In the genomic region with DNA sequence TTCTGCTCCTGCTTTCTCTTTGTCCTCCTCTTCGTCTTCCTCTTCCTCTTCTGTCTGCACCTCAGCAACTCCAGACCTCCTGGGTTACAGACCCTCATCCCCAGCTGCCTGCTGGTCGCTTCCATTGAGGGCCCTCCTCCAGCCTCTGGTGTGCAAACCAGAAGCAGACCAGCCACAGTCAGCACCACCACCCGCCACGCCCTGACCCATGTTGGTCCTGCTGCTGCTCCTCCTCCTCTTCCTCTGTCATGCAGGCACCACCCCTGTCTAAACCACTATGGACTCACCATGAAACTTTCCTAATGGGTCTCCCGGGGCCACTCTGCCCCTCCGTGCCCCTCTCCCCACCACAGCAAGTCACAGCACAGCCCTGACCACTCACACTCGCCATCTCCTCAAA, we compare ENCODE assay signal across 25 cellular contexts. TPM values are rescaled to one million over a fixed set of nuclear protein-coding genes. Genes with fewer than 3 reads are reported as not detected.
DNase-seq lines count a peak whose midpoint lies in the region; ATAC-seq, FAIRE-seq and TF ChIP-seq lines count a peak whose summit lies in the region.
"Had no signal": no experiment of that assay in that cellular context is flagged by ENCODE, and none has a peak within 500 bp of the region (broad histone marks: within the 10 kb centered on the region; RNA-seq: fewer than 3 reads in every experiment).

No MANE protein-coding gene starts in this region.

- DNase-seq in activated CD4-positive, alpha-beta memory T cell treated with anti-CD3 and anti-CD28 coated beads, Interleukin-2, amount 10 ng/mL, durations not matched to agents 7 days and 5 days = no peak
- no peak for DNase-seq in activated CD4-positive, alpha-beta memory T cell treated with anti-CD3 and anti-CD28 coated beads for 36 hours
- DNase-seq in H9 (no peak), neuronal stem cell (ENCODE audit: low spot score) (no peak), H54 (ENCODE audit: insufficient read length, low spot score) (no peak), NCI-H2081 treated with DMSO at 0.1 percent for 48 hours (lab: John Stamatoyannopoulos, UW) (no peak)
- DNase-seq: activated effector memory CD4-positive, alpha-beta T cell treated with anti-CD3 and anti-CD28 coated beads, Interleukin-2, amount 50 U/mL, for 16 hours; DMS79; GM23248; hippocampal formation; mesendoderm; NCI-H2029; NCI-H510A; stimulated activated CD4-positive, alpha-beta T cell treated with anti-CD3 and anti-CD28 coated beads, Interleukin-15, amount 100 ng/mL, for 24 hours; stomach; T-cell; upper lobe of left lung; WERI-Rb-1 had no signal

- H3K27ac Mint-ChIP-seq in activated CD4-positive, alpha-beta memory T cell treated with anti-CD3 and anti-CD28 coated beads, Interleukin-2, amount 10 ng/mL, durations not matched to agents 7 days and 5 days = peak overlapping the region; percentile 85
- no peak overlapping the region for H3K27ac Mint-ChIP-seq in activated CD4-positive, alpha-beta memory T cell treated with anti-CD3 and anti-CD28 coated beads for 36 hours
- peak overlapping the region in 2 of 3 experiments; percentile 44 to 52; a peak in 4 of 7 replicates for H3K27ac Mint-ChIP-seq in H9
- peak overlapping the region; percentile 56 for H3K27ac Mint-ChIP-seq in dendritic cell treated with granulocyte-macrophage colony-stimulating factor and Interleukin-4, amounts not matched to agents 40 ng/mL and 50 ng/mL, for 4 days

- H4K8ac ChIP-seq in H9 (replicated peaks; ENCODE audit: insufficient read length, low read depth, low read length) (no peak overlapping the region), neuronal stem cell (ENCODE audit: low read depth, low read length) (no peak overlapping the region)

- no peak for TF ChIP-seq POLR2A in H54 (IDR thresholded peaks at IDR 0.05; ENCODE audit: low read depth, low read length)

- H3K27ac ChIP-seq in H9 (ENCODE audit: insufficient read length, low read depth, low read length) (no peak overlapping the region), neuronal stem cell (replicated peaks; ENCODE audit: low read length) (no peak overlapping the region)
- H3K27ac ChIP-seq: ascending aorta, GM23248, stomach, upper lobe of left lung, WERI-Rb-1 had no signal

- H2BK5ac ChIP-seq in H9 (ENCODE audit: insufficient read length, low read length) (no peak overlapping the region), neuronal stem cell (ENCODE audit: low read length) (no peak overlapping the region)

- H3K9me3 Mint-ChIP-seq in activated CD4-positive, alpha-beta memory T cell treated with anti-CD3 and anti-CD28 coated beads, Interleukin-2, amount 10 ng/mL, durations not matched to agents 7 days and 5 days = no peaks in the 10 kb centered on the region
- no peaks in the 10 kb centered on the region for H3K9me3 Mint-ChIP-seq in activated CD4-positive, alpha-beta memory T cell treated with anti-CD3 and anti-CD28 coated beads for 36 hours
- no peaks in the 10 kb centered on the region for H3K9me3 Mint-ChIP-seq in H9
- no peaks in the 10 kb centered on the region for H3K9me3 Mint-ChIP-seq in dendritic cell treated with granulocyte-macrophage colony-stimulating factor and Interleukin-4, amounts not matched to agents 40 ng/mL and 50 ng/mL, for 4 days
- H3K9me3 Mint-ChIP-seq: T-cell had no signal

- H3K79me2 ChIP-seq in H9 (ENCODE audit: insufficient read depth, low read length) = no peaks in the 10 kb centered on the region

- peaks cover 0 to 3% of the 10 kb centered on the region in 2 donors for H3K36me3 ChIP-seq in neuronal stem cell (replicated peaks in 1 of 2; ENCODE audit: control insufficient read depth in 2 of 2, insufficient read depth in 2 of 2, low read length in 2 of 2)
- H3K36me3 ChIP-seq: ascending aorta had no signal

- H3T11ph ChIP-seq in H9 (ENCODE audit: low read length) = no peak overlapping the region

- H3K79me1 ChIP-seq in H9 (ENCODE audit: insufficient read depth, low read depth, low read length, poor library complexity, severe bottlenecking) = no peaks in the 10 kb centered on the region
- no peaks in the 10 kb centered on the region for H3K79me1 ChIP-seq in neuronal stem cell (ENCODE audit: low read depth, low read length)

- H3K4me3 Mint-ChIP-seq in activated CD4-positive, alpha-beta memory T cell treated with anti-CD3 and anti-CD28 coated beads, Interleukin-2, amount 10 ng/mL, durations not matched to agents 7 days and 5 days = peak overlapping the region; percentile 48
- H3K4me3 Mint-ChIP-seq in activated CD4-positive, alpha-beta memory T cell treated with anti-CD3 and anti-CD28 coated beads for 36 hours = no peak overlapping the region
- H3K4me3 Mint-ChIP-seq in H9 = peak overlapping the region in 1 of 2 experiments; percentile 26; a peak in 2 of 5 replicates
- H3K4me3 Mint-ChIP-seq in dendritic cell treated with granulocyte-macrophage colony-stimulating factor and Interleukin-4, amounts not matched to agents 40 ng/mL and 50 ng/mL, for 4 days = peak overlapping the region; percentile 30
- H3K4me3 Mint-ChIP-seq: T-cell had no signal

- intact Hi-C loops in activated CD4-positive, alpha-beta memory T cell treated with anti-CD3 and anti-CD28 coated beads for 36 hours (cut with micrococcal nuclease) = no loop called here
- intact Hi-C loops in dendritic cell treated with granulocyte-macrophage colony-stimulating factor and Interleukin-4, amounts not matched to agents 40 ng/mL and 50 ng/mL, for 4 days (cut with micrococcal nuclease) = no loop called here

- no peaks in the 10 kb centered on the region for H3K23me2 ChIP-seq in H9 (ENCODE audit: insufficient read length, low read depth, low read length, poor library complexity, severe bottlenecking)

- no peak for TF ChIP-seq CTCF in H9 (conservative IDR thresholded peaks at IDR 0.05)

- no peaks in the 10 kb centered on the region for H4K20me1 ChIP-seq in H9 (ENCODE audit: control insufficient read depth, insufficient read depth, insufficient read length)

- no peaks in the 10 kb centered on the region for H3K27me3 ChIP-seq in H9 (ENCODE audit: insufficient read depth, low read length)
- H3K27me3 ChIP-seq in neuronal stem cell (ENCODE audit: control insufficient read depth in 3 of 3, insufficient read depth in 3 of 3, low read depth in 1 of 3, low read length in 3 of 3) = no peaks in the 10 kb centered on the region
- H3K27me3 ChIP-seq: ascending aorta, stomach, upper lobe of left lung had no signal

- H3K4me3 ChIP-seq in neuronal stem cell (ENCODE audit: low read length in 2 of 2) = peak overlapping the region in 1 of 2 donors; percentile 55
- H3K4me3 ChIP-seq: ascending aorta, GM23248, stomach, upper lobe of left lung had no signal

- WGBS in H9 (ENCODE audit: extremely low coverage, insufficient read length, low lambda C conversion rate) = no CpG with 5 or more reads among the region's 7 CpGs
- no CpG with 5 or more reads among the region's 7 CpGs for WGBS in neuronal stem cell (ENCODE audit: extremely low coverage in 2 of 2, insufficient read length in 2 of 2, insufficient replicate concordance in 1 of 2), 2 donors

- H2BK15ac ChIP-seq in H9 (ENCODE audit: low read depth, low read length) (no peak overlapping the region), neuronal stem cell (ENCODE audit: low read length) (no peak overlapping the region)

- H3K27me3 Mint-ChIP-seq in activated CD4-positive, alpha-beta memory T cell treated with anti-CD3 and anti-CD28 coated beads, Interleukin-2, amount 10 ng/mL, durations not matched to agents 7 days and 5 days = no peaks in the 10 kb centered on the region
- no peaks in the 10 kb centered on the region for H3K27me3 Mint-ChIP-seq in activated CD4-positive, alpha-beta memory T cell treated with anti-CD3 and anti-CD28 coated beads for 36 hours
- no peaks in the 10 kb centered on the region for H3K27me3 Mint-ChIP-seq in H9 (ENCODE audit: low read depth)
- H3K27me3 Mint-ChIP-seq in dendritic cell treated with granulocyte-macrophage colony-stimulating factor and Interleukin-4, amounts not matched to agents 40 ng/mL and 50 ng/mL, for 4 days = no peaks in the 10 kb centered on the region
- H3K27me3 Mint-ChIP-seq: T-cell had no signal

- H4K91ac ChIP-seq in H9 (ENCODE audit: insufficient read length, low read depth, low read length) = no peak overlapping the region
- H4K91ac ChIP-seq in neuronal stem cell (ENCODE audit: low read depth, low read length, poor library complexity) = no peak overlapping the region

- H3K23ac ChIP-seq in H9 (ENCODE audit: insufficient read length, low read depth, low read length) = no peak overlapping the region
- H3K23ac ChIP-seq in neuronal stem cell (ENCODE audit: low read depth, low read length, poor library complexity) = no peak overlapping the region

- POLR2A ChIA-PET in activated CD4-positive, alpha-beta memory T cell treated with anti-CD3 and anti-CD28 coated beads, Interleukin-2, amount 10 ng/mL, durations not matched to agents 7 days and 5 days (lab: Charles Lee) = interaction anchor here (1.6 to 5.8 kb wide), 2 partner anchors 10 to 22 kb away, joined by 4 to 28 read pairs; partner anchors contain the start of gene OGFOD3
- POLR2A ChIA-PET in activated CD4-positive, alpha-beta memory T cell treated with anti-CD3 and anti-CD28 coated beads for 36 hours (lab: Charles Lee) = no interaction called here

- H3K56ac ChIP-seq in H9 (ENCODE audit: insufficient read length, low read depth, low read length) = no peak overlapping the region

- no peak overlapping the region for H4K5ac ChIP-seq in H9 (ENCODE audit: insufficient read length, low read depth, low read length)

- no peaks in the 10 kb centered on the region for H3K4me1 ChIP-seq in H9 (ENCODE audit: insufficient read depth, low read length)
- H3K4me1 ChIP-seq in neuronal stem cell (ENCODE audit: control insufficient read depth in 2 of 2, insufficient read depth in 1 of 2, low read depth in 1 of 2, low read length in 2 of 2) = no peaks in the 10 kb centered on the region
- H3K4me1 ChIP-seq: ascending aorta, upper lobe of left lung had no signal

- no peak overlapping the region; the same call in 1 of the 2 replicates for H3K14ac ChIP-seq in H9 (ENCODE audit: insufficient read depth, low read length)
- H3K14ac ChIP-seq in neuronal stem cell (ENCODE audit: low read length) = no peak overlapping the region

- no peak overlapping the region for H2BK20ac ChIP-seq in H9 (ENCODE audit: low read depth, low read length, poor library complexity, severe bottlenecking)

- H3K4me2 ChIP-seq in H9 (ENCODE audit: insufficient read depth, insufficient read length, low read length) = no peak overlapping the region
- no peak overlapping the region for H3K4me2 ChIP-seq in neuronal stem cell (ENCODE audit: insufficient read depth, low read length, poor library complexity, severe bottlenecking)

- H2BK120ac ChIP-seq in H9 (ENCODE audit: low read depth, low read length, poor library complexity, severe bottlenecking) (no peak overlapping the region), neuronal stem cell (ENCODE audit: low read depth, low read length) (no peak overlapping the region)

- no peak overlapping the region for H2BK12ac ChIP-seq in H9 (ENCODE audit: insufficient read length, low read depth, low read length)
- H2BK12ac ChIP-seq in neuronal stem cell (ENCODE audit: low read length) = no peak overlapping the region

- CTCF ChIA-PET in activated CD4-positive, alpha-beta memory T cell treated with anti-CD3 and anti-CD28 coated beads, Interleukin-2, amount 10 ng/mL, durations not matched to agents 7 days and 5 days (lab: Charles Lee) = interaction anchor here (1.0 kb wide), 2 partner anchors 10 to 195 kb away, joined by 3 read pairs; no protein-coding TSS in a partner anchor
- CTCF ChIA-PET in activated CD4-positive, alpha-beta memory T cell treated with anti-CD3 and anti-CD28 coated beads for 36 hours (lab: Charles Lee) = no interaction called here

- H2AK5ac ChIP-seq in H9 (ENCODE audit: insufficient read length, low read length) (no peak overlapping the region), neuronal stem cell (ENCODE audit: low read depth, low read length) (no peak overlapping the region)

- H3K18ac ChIP-seq in H9 (ENCODE audit: insufficient read length, low read depth, low read length) = no peak overlapping the region
- no peak overlapping the region for H3K18ac ChIP-seq in neuronal stem cell (ENCODE audit: low read length)

- no peak for FAIRE-seq in H54 (lab: Jason Lieb, UNC)
- FAIRE-seq: colon, endometrium had no signal

- H3K4me1 Mint-ChIP-seq in activated CD4-positive, alpha-beta memory T cell treated with anti-CD3 and anti-CD28 coated beads, Interleukin-2, amount 10 ng/mL, durations not matched to agents 7 days and 5 days = peaks cover 39% of the 10 kb centered on the region
- H3K4me1 Mint-ChIP-seq in activated CD4-positive, alpha-beta memory T cell treated with anti-CD3 and anti-CD28 coated beads for 36 hours (ENCODE audit: low read depth) = peaks cover 13% of the 10 kb centered on the region
- H3K4me1 Mint-ChIP-seq in H9 = no peaks in the 10 kb centered on the region
- H3K4me1 Mint-ChIP-seq in dendritic cell treated with granulocyte-macrophage colony-stimulating factor and Interleukin-4, amounts not matched to agents 40 ng/mL and 50 ng/mL, for 4 days (ENCODE audit: low read depth) = peaks cover 36% of the 10 kb centered on the region

- peaks cover 36% of the 10 kb centered on the region for H3K36me3 Mint-ChIP-seq in activated CD4-positive, alpha-beta memory T cell treated with anti-CD3 and anti-CD28 coated beads, Interleukin-2, amount 10 ng/mL, durations not matched to agents 7 days and 5 days (ENCODE audit: low read depth)
- H3K36me3 Mint-ChIP-seq in activated CD4-positive, alpha-beta memory T cell treated with anti-CD3 and anti-CD28 coated beads for 36 hours = peaks cover 1% of the 10 kb centered on the region
- peaks cover 3 to 20% (median 19%) of the 10 kb centered on the region in 3 experiments for H3K36me3 Mint-ChIP-seq in H9 (ENCODE audit: insufficient read depth in 1 of 3, low read depth in 3 of 3)
- peaks cover 63% of the 10 kb centered on the region for H3K36me3 Mint-ChIP-seq in dendritic cell treated with granulocyte-macrophage colony-stimulating factor and Interleukin-4, amounts not matched to agents 40 ng/mL and 50 ng/mL, for 4 days (ENCODE audit: low read depth)

- H3K9ac ChIP-seq in H9 (ENCODE audit: extremely low read depth, insufficient read length, low read length) (no peak overlapping the region), neuronal stem cell (ENCODE audit: low read depth, low read length, poor library complexity) (no peak overlapping the region)
- H3K9ac ChIP-seq: GM23248 had no signal

- no peak overlapping the region for H3K4ac ChIP-seq in H9 (ENCODE audit: low read depth, low read length)
- peak overlapping the region; percentile 6 for H3K4ac ChIP-seq in neuronal stem cell (ENCODE audit: low read length)

- H3K9me3 ChIP-seq in H9 (ENCODE audit: control insufficient read depth, low read depth, low read length) = no peaks in the 10 kb centered on the region
- H3K9me3 ChIP-seq in neuronal stem cell (replicated peaks in 1 of 2; ENCODE audit: control insufficient read depth in 2 of 2, insufficient read depth in 1 of 2, low read depth in 1 of 2, low read length in 2 of 2) = no peaks in the 10 kb centered on the region
- H3K9me3 ChIP-seq: ascending aorta, stomach, upper lobe of left lung had no signal

- ATAC-seq in HG02571 (IDR thresholded peaks at IDR 0.05; ENCODE audit: unreplicated experiment) = no peak
- ATAC-seq: Right ventricle myocardium inferior, T-cell had no signal

- no peak overlapping the region for H2AFZ ChIP-seq in H9 (ENCODE audit: low read length)
- no peak overlapping the region for H2AFZ ChIP-seq in neuronal stem cell (ENCODE audit: low read length)
- H2AFZ ChIP-seq: GM23248 had no signal

RNA-seq across cellular contexts. Expression of gene OGFOD3, which starts 11.4 kb away (rescaled TPM):
- 10 to 100 TPM; 26.7 to 29.4 TPM for total RNA-seq in activated CD4-positive, alpha-beta memory T cell treated with anti-CD3 and anti-CD28 coated beads, Interleukin-2, amount 10 ng/mL, durations not matched to agents 7 days and 5 days
- total RNA-seq in activated CD4-positive, alpha-beta memory T cell treated with anti-CD3 and anti-CD28 coated beads for 36 hours = 10 to 100 TPM; 29.7 to 32.2 TPM
- 25.4 and 27.8 TPM in 2 replicates for total RNA-seq in H9 (2021)
- 14.8 TPM for polyA plus RNA-seq in neuronal stem cell (2013, experiment 1 of 2)
- polyA plus RNA-seq in neuronal stem cell (2013, experiment 2 of 2) = 15.3 TPM

RNA-seq across cellular contexts. Expression of gene HEXD, which starts 11.7 kb away (rescaled TPM):
- 10 to 100 TPM; 58.3 to 60.6 TPM for total RNA-seq in activated CD4-positive, alpha-beta memory T cell treated with anti-CD3 and anti-CD28 coated beads, Interleukin-2, amount 10 ng/mL, durations not matched to agents 7 days and 5 days
- total RNA-seq in activated CD4-positive, alpha-beta memory T cell treated with anti-CD3 and anti-CD28 coated beads for 36 hours = 10 to 100 TPM; 21.7 to 26.0 TPM
- total RNA-seq in H9 (2021) = 23.2 and 24.1 TPM in 2 replicates
- 19.9 TPM for polyA plus RNA-seq in neuronal stem cell (2013, experiment 1 of 2)
- 19.4 TPM for polyA plus RNA-seq in neuronal stem cell (2013, experiment 2 of 2)

RNA-seq across cellular contexts. Expression of gene CYBC1, which starts 20.7 kb away (rescaled TPM):
- 100 to 1,000 TPM; 308 to 313 TPM for total RNA-seq in activated CD4-positive, alpha-beta memory T cell treated with anti-CD3 and anti-CD28 coated beads, Interleukin-2, amount 10 ng/mL, durations not matched to agents 7 days and 5 days
- 100 to 1,000 TPM; 333 to 343 TPM for total RNA-seq in activated CD4-positive, alpha-beta memory T cell treated with anti-CD3 and anti-CD28 coated beads for 36 hours
- 80.4 and 81.7 TPM in 2 replicates for total RNA-seq in H9 (2021)
- 42.0 TPM for polyA plus RNA-seq in neuronal stem cell (2013, experiment 1 of 2)
- polyA plus RNA-seq in neuronal stem cell (2013, experiment 2 of 2) = 41.3 TPM

RNA-seq across cellular contexts. Expression of gene NARF, which starts 28.7 kb away (rescaled TPM):
- 100 to 1,000 TPM; 150 to 153 TPM for total RNA-seq in activated CD4-positive, alpha-beta memory T cell treated with anti-CD3 and anti-CD28 coated beads, Interleukin-2, amount 10 ng/mL, durations not matched to agents 7 days and 5 days
- 100 to 1,000 TPM; 101 to 110 TPM for total RNA-seq in activated CD4-positive, alpha-beta memory T cell treated with anti-CD3 and anti-CD28 coated beads for 36 hours
- total RNA-seq in H9 (2021) = 124 and 129 TPM in 2 replicates
- 107 TPM for polyA plus RNA-seq in neuronal stem cell (2013, experiment 1 of 2)
- polyA plus RNA-seq in neuronal stem cell (2013, experiment 2 of 2) = 107 TPM

RNA-seq across cellular contexts. Expression of gene UTS2R, which starts 58.3 kb away (rescaled TPM):
- total RNA-seq in activated CD4-positive, alpha-beta memory T cell treated with anti-CD3 and anti-CD28 coated beads, Interleukin-2, amount 10 ng/mL, durations not matched to agents 7 days and 5 days = not detected
- total RNA-seq in activated CD4-positive, alpha-beta memory T cell treated with anti-CD3 and anti-CD28 coated beads for 36 hours = not detected
- total RNA-seq in H9 (2021) = 0.75 and 0.94 TPM in 2 replicates
- polyA plus RNA-seq in neuronal stem cell (2013, experiment 1 of 2) = 0.11 TPM
- 0.12 TPM for polyA plus RNA-seq in neuronal stem cell (2013, experiment 2 of 2)
- total RNA-seq: ascending aorta, GM23248, kidney epithelial cell, stomach, T-cell had no signal
- polyA plus RNA-seq: GM23248, stomach had no signal
